8 cellular contexts compared by ENCODE assay signal in genomic region chr10:5890519-5890878, GRCh38. TPM values are rescaled to one million over a fixed set of nuclear protein-coding genes. Genes with fewer than 3 reads are reported as not detected.
A peak's percentile ranks its signal among the peaks of the same experiment; 100 is the strongest.
DNase-seq lines count a peak whose midpoint lies in the region; ATAC-seq and TF ChIP-seq lines count a peak whose summit lies in the region.

No MANE protein-coding gene starts in this region.

- H3K4me1 Mint-ChIP-seq in CD4-positive, CD25-positive, alpha-beta regulatory T cell, result peaks cover 46 to 70% (median 56%) of the 10 kb centered on the region in 4 donors

- no peaks in the 10 kb centered on the region for H3K9me3 Mint-ChIP-seq in CD4-positive, CD25-positive, alpha-beta regulatory T cell

- peak overlapping the region; percentile 81 for H3K27ac ChIP-seq in CD4-positive, CD25-positive, alpha-beta regulatory T cell (ENCODE audit: insufficient read depth, low read length, poor library complexity, severe bottlenecking)
- H3K27ac ChIP-seq in KMS-11 (no peak overlapping the region), spleen (peak overlapping the region; percentile 64 to 94 (median 86))

- H3K4me3 ChIP-seq in CD4-positive, CD25-positive, alpha-beta regulatory T cell (ENCODE audit: low read depth, low read length), result peak overlapping the region; percentile 84
- H3K4me3 ChIP-seq in KMS-11 (IDR thresholded peaks at IDR 0.05; ENCODE audit: insufficient read depth, low read depth, low read length) (no peak overlapping the region), iPS-11a (ENCODE audit: low read depth, low read length) (peak overlapping the region; percentile 83), spleen (peak overlapping the region; percentile 55 to 98 (median 96))

- peaks cover 36% of the 10 kb centered on the region for H3K79me2 ChIP-seq in KMS-11 (ENCODE audit: insufficient read depth, low read depth)

- H3K4me1 ChIP-seq in CD4-positive, CD25-positive, alpha-beta regulatory T cell (ENCODE audit: control insufficient read depth, insufficient read depth, low read length, poor library complexity, severe bottlenecking), result peaks cover 60% of the 10 kb centered on the region
- H3K4me1 ChIP-seq in KMS-11 (ENCODE audit: low read depth, poor library complexity, severe bottlenecking) (peaks cover 58% of the 10 kb centered on the region), spleen (peaks cover 19 to 86% (median 58%) of the 10 kb centered on the region in 6 donors)

- H3K4me2 ChIP-seq in KMS-11, result peak overlapping the region; percentile 69

- no peaks in the 10 kb centered on the region; the same call in 1 of the 2 replicates for H4K20me1 ChIP-seq in KMS-11 (ENCODE audit: insufficient read depth)

- no peak for TF ChIP-seq POLR2A in spleen (IDR thresholded peaks at IDR 0.05)

- intact Hi-C loops in spleen (cut with DNase I; ENCODE audit: low total_unique reads), result loop anchor here (10.0 kb wide), 1 partner anchor 84 kb away; the partner anchor contains the start of gene IL15RA

- no peaks in the 10 kb centered on the region for H3K27me3 Mint-ChIP-seq in CD4-positive, CD25-positive, alpha-beta regulatory T cell

- TF ChIP-seq CTCF in KMS-11 (conservative IDR thresholded peaks at IDR 0.05; ENCODE audit: low read depth, low read length), result no peak
- TF ChIP-seq CTCF in spleen (IDR thresholded peaks at IDR 0.05 in 8 of 11, conservative IDR thresholded peaks at IDR 0.05 in 3 of 11), result no peak

- H3K36me3 ChIP-seq in CD4-positive, CD25-positive, alpha-beta regulatory T cell (ENCODE audit: control insufficient read depth, insufficient read depth, low read length), result peaks cover 13% of the 10 kb centered on the region
- H3K36me3 ChIP-seq in KMS-11 (ENCODE audit: insufficient read depth), result no peaks in the 10 kb centered on the region
- peaks cover 0 to 29% (median 14%) of the 10 kb centered on the region in 6 donors for H3K36me3 ChIP-seq in spleen

- no peak for ATAC-seq in CD4-positive, CD25-positive, alpha-beta regulatory T cell (ENCODE audit: low read depth in 2 of 2)
- peak; percentile 9 for ATAC-seq in GM21423 (IDR thresholded peaks at IDR 0.05; ENCODE audit: unreplicated experiment)
- no peak for ATAC-seq in HG03095 (IDR thresholded peaks at IDR 0.05; ENCODE audit: unreplicated experiment)

- WGBS in spleen, 5 donors, result 0 to 2% (median 1%) methylated on average over 15 to 28 of the region's 28 CpGs

- H3K27ac Mint-ChIP-seq in CD4-positive, CD25-positive, alpha-beta regulatory T cell, result peak overlapping the region; percentile 81 to 95 (median 85)

- peak in 1 of 3 donors; percentile 44 for DNase-seq in CD4-positive, CD25-positive, alpha-beta regulatory T cell
- peak; percentile 27 for DNase-seq in activated naive CD4-positive, alpha-beta T cell treated with anti-CD3 and anti-CD28 coated beads, Interleukin-2, amount 50 U/mL, for 16 hours
- DNase-seq in spleen (no peak), DMS114 treated with DMSO at 0.1 percent for 48 hours (lab: John Stamatoyannopoulos, UW; ENCODE audit: unreplicated experiment) (no peak)

- no peaks in the 10 kb centered on the region for H3K27me3 ChIP-seq in CD4-positive, CD25-positive, alpha-beta regulatory T cell (ENCODE audit: control insufficient read depth, insufficient read depth, low read length)
- H3K27me3 ChIP-seq in KMS-11 (ENCODE audit: insufficient read depth, low read depth), result no peaks in the 10 kb centered on the region
- H3K27me3 ChIP-seq in spleen (replicated peaks in 1 of 7), result no peaks in the 10 kb centered on the region

- peak overlapping the region; percentile 20; the same call in 1 of the 2 replicates for H3K9ac ChIP-seq in KMS-11

- H2AFZ ChIP-seq in KMS-11 (ENCODE audit: low read depth), result 0 out of 2 replicates have a peak overlapping the region, but pooled peaks have one; percentile 29

- H3K36me3 Mint-ChIP-seq in CD4-positive, CD25-positive, alpha-beta regulatory T cell, result peaks cover 25% of the 10 kb centered on the region

- peak overlapping the region; percentile 94 to 97 (median 95) for H3K4me3 Mint-ChIP-seq in CD4-positive, CD25-positive, alpha-beta regulatory T cell

- no peaks in the 10 kb centered on the region for H3K9me3 ChIP-seq in CD4-positive, CD25-positive, alpha-beta regulatory T cell (ENCODE audit: control insufficient read depth in 2 of 2, low read length in 2 of 2)
- no peaks in the 10 kb centered on the region for H3K9me3 ChIP-seq in spleen

RNA-seq across cellular contexts. Expression of gene FBH1, which starts 0.5 kb away (rescaled TPM):
- 108 TPM for total RNA-seq in CD4-positive, CD25-positive, alpha-beta regulatory T cell
- polyA plus RNA-seq in CD4-positive, CD25-positive, alpha-beta regulatory T cell, result 100 to 1,000 TPM in 2 of 4 donors, 10 to 100 TPM in 2; 85.3 to 107 (median 97.0) TPM
- 100 to 1,000 TPM; 101 to 118 (median 111) TPM for total RNA-seq in spleen
- polyA plus RNA-seq in spleen, result 10 to 100 TPM; 33.4 to 47.8 (median 40.9) TPM

RNA-seq across cellular contexts. Expression of gene ANKRD16, which starts 0.8 kb away (rescaled TPM):
- total RNA-seq in CD4-positive, CD25-positive, alpha-beta regulatory T cell, result 4.8 TPM
- polyA plus RNA-seq in CD4-positive, CD25-positive, alpha-beta regulatory T cell, result 1 to 10 TPM; 3.1 to 6.3 (median 3.4) TPM
- 10 to 100 TPM in 1 of 7 donors, 1 to 10 TPM in 6; 5.8 to 10.5 (median 6.8) TPM for total RNA-seq in spleen
- 1 to 10 TPM; 2.7 to 5.1 (median 4.3) TPM for polyA plus RNA-seq in spleen
